37 cellular contexts compared by ENCODE assay signal in the genomic region with DNA sequence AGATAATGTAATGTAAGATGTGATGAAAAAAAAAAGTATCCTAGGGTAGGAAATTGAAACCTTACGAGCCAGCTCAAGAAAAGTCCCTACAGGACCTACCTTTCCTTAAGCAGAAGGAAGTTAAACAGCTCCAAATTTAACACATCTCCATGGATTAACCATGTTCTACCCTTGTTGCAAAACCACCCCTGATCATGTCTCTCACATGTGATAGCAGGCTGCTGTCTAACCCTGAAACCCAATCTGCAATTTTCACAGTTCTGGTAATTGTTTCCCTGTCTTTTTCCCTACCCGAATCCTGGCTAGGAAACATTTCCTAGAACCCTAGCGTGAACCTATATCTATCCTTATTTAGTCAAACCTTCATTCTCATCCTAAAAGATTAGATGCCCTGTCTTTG.
"Had no signal": no experiment of that assay in that cellular context is flagged by ENCODE, and none has a peak within 500 bp of the region (broad histone marks: within the 10 kb centered on the region; RNA-seq: fewer than 3 reads in every experiment).

No MANE protein-coding gene starts in this region.

- H3K4me1 ChIP-seq: ascending aorta had no signal

- H3K27me3 ChIP-seq: ascending aorta, cardiac muscle cell had no signal

- H3K36me3 Mint-ChIP-seq: activated CD8-positive, alpha-beta memory T cell treated with anti-CD3 and anti-CD28 coated beads, Interleukin-2, amount 10 ng/mL, durations not matched to agents 7 days and 5 days; activated naive CD4-positive, alpha-beta T cell treated with anti-CD3 and anti-CD28 coated beads, Interleukin-2, amount 10 ng/mL, durations not matched to agents 7 days and 5 days; activated naive CD4-positive, alpha-beta T cell treated with anti-CD3 and anti-CD28 coated beads, Interleukin-2, amount 50 U/mL, for 24 hours; activated naive CD8-positive, alpha-beta T cell; activated naive CD8-positive, alpha-beta T cell treated with anti-CD3 and anti-CD28 coated beads, Interleukin-2, amount 10 ng/mL, durations not matched to agents 7 days and 5 days; brain; WTC11 had no signal

- H3K4me1 Mint-ChIP-seq: activated CD4-positive, alpha-beta memory T cell treated with anti-CD3 and anti-CD28 coated beads, Interleukin-2, amount 10 ng/mL, durations not matched to agents 7 days and 5 days; activated CD4-positive, alpha-beta T cell treated with anti-CD3 and anti-CD28 coated beads for 36 hours; activated CD4-positive, alpha-beta T cell treated with anti-CD3 and anti-CD28 coated beads, Interleukin-2, amount 10 ng/mL, durations not matched to agents 7 days and 5 days; activated CD8-positive, alpha-beta memory T cell treated with anti-CD3 and anti-CD28 coated beads, Interleukin-2, amount 10 ng/mL, durations not matched to agents 7 days and 5 days; activated naive CD4-positive, alpha-beta T cell treated with anti-CD3 and anti-CD28 coated beads, Interleukin-2, amount 10 ng/mL, durations not matched to agents 7 days and 5 days; activated naive CD4-positive, alpha-beta T cell treated with anti-CD3 and anti-CD28 coated beads, Interleukin-2, amount 50 U/mL, for 24 hours; activated naive CD8-positive, alpha-beta T cell treated with anti-CD3 and anti-CD28 coated beads, Interleukin-2, amount 10 ng/mL, durations not matched to agents 7 days and 5 days; activated naive CD8-positive, alpha-beta T cell treated with anti-CD3 and anti-CD28 coated beads, Interleukin-2, amount 50 U/mL, for 24 hours; central memory CD8-positive, alpha-beta T cell had no signal

- H3K27me3 Mint-ChIP-seq: activated CD4-positive, alpha-beta memory T cell treated with anti-CD3 and anti-CD28 coated beads, Interleukin-2, amount 10 ng/mL, durations not matched to agents 7 days and 5 days; activated CD4-positive, alpha-beta T cell treated with anti-CD3 and anti-CD28 coated beads for 36 hours; activated CD4-positive, alpha-beta T cell treated with anti-CD3 and anti-CD28 coated beads, Interleukin-2, amount 10 ng/mL, durations not matched to agents 7 days and 5 days; activated CD8-positive, alpha-beta memory T cell treated with anti-CD3 and anti-CD28 coated beads, Interleukin-2, amount 10 ng/mL, durations not matched to agents 7 days and 5 days; activated naive CD4-positive, alpha-beta T cell treated with anti-CD3 and anti-CD28 coated beads, Interleukin-2, amount 10 ng/mL, durations not matched to agents 7 days and 5 days; activated naive CD4-positive, alpha-beta T cell treated with anti-CD3 and anti-CD28 coated beads, Interleukin-2, amount 50 U/mL, for 24 hours; activated naive CD8-positive, alpha-beta T cell treated with anti-CD3 and anti-CD28 coated beads, Interleukin-2, amount 10 ng/mL, durations not matched to agents 7 days and 5 days; activated naive CD8-positive, alpha-beta T cell treated with anti-CD3 and anti-CD28 coated beads, Interleukin-2, amount 50 U/mL, for 24 hours; activated T-cell treated with anti-CD3 and anti-CD28 coated beads, Interleukin-2, amount 50 U/mL, for 24 hours; brain; central memory CD8-positive, alpha-beta T cell had no signal

- DNase-seq: activated CD4-positive, alpha-beta memory T cell treated with anti-CD3 and anti-CD28 coated beads, Interleukin-2, amount 10 ng/mL, durations not matched to agents 7 days and 5 days; activated CD4-positive, alpha-beta T cell treated with anti-CD3 and anti-CD28 coated beads for 1 hour; activated CD4-positive, alpha-beta T cell treated with anti-CD3 and anti-CD28 coated beads for 36 hours; activated CD4-positive, alpha-beta T cell treated with anti-CD3 and anti-CD28 coated beads for 48 hours; activated CD4-positive, alpha-beta T cell treated with anti-CD3 and anti-CD28 coated beads, Interleukin-2, amount 10 ng/mL, durations not matched to agents 7 days and 5 days; activated CD4-positive, alpha-beta T cell treated with anti-CD3 and anti-CD28 coated beads, Interleukin-2, amount 50 U/mL, for 48 hours; activated CD4-positive, CD25-positive, alpha-beta regulatory T cell; activated CD8-positive, alpha-beta memory T cell treated with anti-CD3 and anti-CD28 coated beads for 24 hours; activated CD8-positive, alpha-beta memory T cell treated with anti-CD3 and anti-CD28 coated beads, Interleukin-2, amount 10 ng/mL, durations not matched to agents 7 days and 5 days; activated CD8-positive, alpha-beta memory T cell treated with anti-CD3 and anti-CD28 coated beads, Interleukin-2, amount 50 U/mL, for 48 hours; activated CD8-positive, alpha-beta T cell treated with anti-CD3 and anti-CD28 coated beads, Interleukin-2, amount 10 ng/mL, durations not matched to agents 7 days and 5 days; activated effector memory CD4-positive, alpha-beta T cell treated with Interleukin-2 at 50 U/mL for 16 hours; activated gamma-delta T cell; activated naive CD4-positive, alpha-beta T cell treated with anti-CD3 and anti-CD28 coated beads, Interleukin-2, amount 10 ng/mL, durations not matched to agents 7 days and 5 days; activated naive CD4-positive, alpha-beta T cell treated with Interleukin-2 at 50 U/mL for 16 hours; activated naive CD8-positive, alpha-beta T cell treated with anti-CD3 and anti-CD28 coated beads, Interleukin-2, amount 10 ng/mL, durations not matched to agents 7 days and 5 days; activated naive CD8-positive, alpha-beta T cell treated with anti-CD3 and anti-CD28 coated beads, Interleukin-2, amount 50 U/mL, for 24 hours; activated T-cell treated with anti-CD3 and anti-CD28 coated beads, Interleukin-2, amount 50 U/mL, for 24 hours; activated T-cell treated with anti-CD3 and anti-CD28 coated beads, Interleukin-2, amount 50 U/mL, for 48 hours; amygdala; anterior cingulate cortex; caudate nucleus; cerebellar nuclear complex; T-helper 1 cell; T-helper 2 cell; T-helper 9 cell; WERI-Rb-1 had no signal

- H3K27ac Mint-ChIP-seq: activated CD4-positive, alpha-beta memory T cell treated with anti-CD3 and anti-CD28 coated beads, Interleukin-2, amount 10 ng/mL, durations not matched to agents 7 days and 5 days; activated CD4-positive, alpha-beta T cell treated with anti-CD3 and anti-CD28 coated beads for 36 hours; activated CD4-positive, alpha-beta T cell treated with anti-CD3 and anti-CD28 coated beads, Interleukin-2, amount 10 ng/mL, durations not matched to agents 7 days and 5 days; activated CD8-positive, alpha-beta memory T cell treated with anti-CD3 and anti-CD28 coated beads, Interleukin-2, amount 10 ng/mL, durations not matched to agents 7 days and 5 days; activated CD8-positive, alpha-beta T cell treated with anti-CD3 and anti-CD28 coated beads, Interleukin-2, amount 10 ng/mL, durations not matched to agents 7 days and 5 days; activated naive CD4-positive, alpha-beta T cell treated with anti-CD3 and anti-CD28 coated beads, Interleukin-2, amount 10 ng/mL, durations not matched to agents 7 days and 5 days; activated naive CD4-positive, alpha-beta T cell treated with anti-CD3 and anti-CD28 coated beads, Interleukin-2, amount 50 U/mL, for 24 hours; activated naive CD8-positive, alpha-beta T cell; activated naive CD8-positive, alpha-beta T cell treated with anti-CD3 and anti-CD28 coated beads, Interleukin-2, amount 10 ng/mL, durations not matched to agents 7 days and 5 days; activated naive CD8-positive, alpha-beta T cell treated with anti-CD3 and anti-CD28 coated beads, Interleukin-2, amount 50 U/mL, for 24 hours; activated T-cell treated with anti-CD3 and anti-CD28 coated beads, Interleukin-2, amount 50 U/mL, for 24 hours; activated T-helper 2 cell treated with anti-CD3 and anti-CD28 coated beads, Interferon-gamma antibody, Interleukin-2, Interleukin-4, amounts not matched to agents 10 μg/mL and 5 μg/mL and 100 μg/mL, durations not matched to agents 14 hours and 24 hours and 36 hours; brain; T-helper 1 cell treated with Interleukin-12 subunit alpha and Interleukin-12 subunit beta and Interleukin-4 antibody, amounts not matched to agents 30 μg/mL and 1 μg/mL, for 36 hours; T-helper 2 cell treated with Interferon-gamma antibody and Interleukin-4, amounts not matched to agents 5 μg/mL and 100 μg/mL, for 36 hours; WTC11 had no signal

- H3K36me3 ChIP-seq: ascending aorta, cardiac muscle cell, WERI-Rb-1 had no signal

- H3K4me3 ChIP-seq: ascending aorta, cardiac muscle cell had no signal

- H3K9me3 ChIP-seq: ascending aorta had no signal

- H3K4me3 Mint-ChIP-seq: activated CD4-positive, alpha-beta memory T cell treated with anti-CD3 and anti-CD28 coated beads, Interleukin-2, amount 10 ng/mL, durations not matched to agents 7 days and 5 days; activated CD4-positive, alpha-beta T cell treated with anti-CD3 and anti-CD28 coated beads for 36 hours; activated CD4-positive, alpha-beta T cell treated with anti-CD3 and anti-CD28 coated beads, Interleukin-2, amount 10 ng/mL, durations not matched to agents 7 days and 5 days; activated CD8-positive, alpha-beta memory T cell treated with anti-CD3 and anti-CD28 coated beads, Interleukin-2, amount 10 ng/mL, durations not matched to agents 7 days and 5 days; activated CD8-positive, alpha-beta T cell treated with anti-CD3 and anti-CD28 coated beads, Interleukin-2, amount 10 ng/mL, durations not matched to agents 7 days and 5 days; activated naive CD4-positive, alpha-beta T cell treated with anti-CD3 and anti-CD28 coated beads, Interleukin-2, amount 10 ng/mL, durations not matched to agents 7 days and 5 days; activated naive CD4-positive, alpha-beta T cell treated with anti-CD3 and anti-CD28 coated beads, Interleukin-2, amount 50 U/mL, for 24 hours; activated naive CD8-positive, alpha-beta T cell; activated naive CD8-positive, alpha-beta T cell treated with anti-CD3 and anti-CD28 coated beads, Interleukin-2, amount 10 ng/mL, durations not matched to agents 7 days and 5 days; activated naive CD8-positive, alpha-beta T cell treated with anti-CD3 and anti-CD28 coated beads, Interleukin-2, amount 50 U/mL, for 24 hours; activated T-cell treated with anti-CD3 and anti-CD28 coated beads, Interleukin-2, amount 50 U/mL, for 24 hours; brain; central memory CD8-positive, alpha-beta T cell; T-helper 1 cell treated with Interleukin-12 subunit alpha and Interleukin-12 subunit beta and Interleukin-4 antibody, amounts not matched to agents 30 μg/mL and 1 μg/mL, for 36 hours; T-helper 2 cell treated with Interferon-gamma antibody and Interleukin-4, amounts not matched to agents 5 μg/mL and 100 μg/mL, for 36 hours; WTC11 had no signal

- H3K27ac ChIP-seq: ascending aorta, cardiac muscle cell, WERI-Rb-1 had no signal

- H3K9me3 Mint-ChIP-seq: activated CD4-positive, alpha-beta memory T cell treated with anti-CD3 and anti-CD28 coated beads, Interleukin-2, amount 10 ng/mL, durations not matched to agents 7 days and 5 days; activated CD4-positive, alpha-beta T cell treated with anti-CD3 and anti-CD28 coated beads, Interleukin-2, amount 10 ng/mL, durations not matched to agents 7 days and 5 days; activated naive CD4-positive, alpha-beta T cell treated with anti-CD3 and anti-CD28 coated beads, Interleukin-2, amount 10 ng/mL, durations not matched to agents 7 days and 5 days; activated naive CD8-positive, alpha-beta T cell treated with anti-CD3 and anti-CD28 coated beads, Interleukin-2, amount 10 ng/mL, durations not matched to agents 7 days and 5 days; activated naive CD8-positive, alpha-beta T cell treated with anti-CD3 and anti-CD28 coated beads, Interleukin-2, amount 50 U/mL, for 24 hours; activated T-helper 2 cell treated with anti-CD3 and anti-CD28 coated beads, Interferon-gamma antibody, Interleukin-2, Interleukin-4, amounts not matched to agents 10 μg/mL and 5 μg/mL and 100 μg/mL, durations not matched to agents 14 hours and 24 hours and 36 hours; brain; central memory CD8-positive, alpha-beta T cell; T-helper 1 cell treated with Interleukin-12 subunit alpha and Interleukin-12 subunit beta and Interleukin-4 antibody, amounts not matched to agents 30 μg/mL and 1 μg/mL, for 36 hours; T-helper 2 cell treated with Interferon-gamma antibody and Interleukin-4, amounts not matched to agents 5 μg/mL and 100 μg/mL, for 36 hours had no signal
